ENCODE assay signal across 12 cellular contexts in genomic region chr12:14836336-14837210, GRCh38. TPM values are rescaled to one million over a fixed set of nuclear protein-coding genes. Genes with fewer than 3 reads are reported as not detected.
A peak's percentile ranks its signal among the peaks of the same experiment; 100 is the strongest.
DNase-seq lines count a peak whose midpoint lies in the region; ATAC-seq and TF ChIP-seq lines count a peak whose summit lies in the region.
"Had no signal": no experiment of that assay in that cellular context is flagged by ENCODE, and none has a peak within 500 bp of the region (broad histone marks: within the 10 kb centered on the region; RNA-seq: fewer than 3 reads in every experiment).

No MANE protein-coding gene starts in this region.

- no peaks in the 10 kb centered on the region for H3K9me3 ChIP-seq in mesodermal cell (ENCODE audit: control insufficient read depth, low read length)
- H3K9me3 ChIP-seq: esophagus squamous epithelium had no signal

- H3K27ac ChIP-seq in mesodermal cell (ENCODE audit: low read depth, low read length, severe bottlenecking) = peak overlapping the region; percentile 98
- H3K27ac ChIP-seq: esophagus squamous epithelium had no signal

- H3K27me3 Mint-ChIP-seq in Calu3 (ENCODE audit: unreplicated experiment) = no peaks in the 10 kb centered on the region

- H3K36me3 Mint-ChIP-seq in Calu3 (ENCODE audit: insufficient read depth, unreplicated experiment) = no peaks in the 10 kb centered on the region
- H3K36me3 Mint-ChIP-seq: natural killer cell had no signal

- H3K9me3 Mint-ChIP-seq in Calu3 (ENCODE audit: low read depth, unreplicated experiment) = peaks cover 3% of the 10 kb centered on the region
- H3K9me3 Mint-ChIP-seq: natural killer cell had no signal

- intact Hi-C loops in Calu3 (cut with micrococcal nuclease; ENCODE audit: unreplicated experiment) = no loop called here
- intact Hi-C loops in sciatic nerve (cut with DNase I) = no loop called here

- H3K36me3 ChIP-seq in mesodermal cell (ENCODE audit: control insufficient read depth, insufficient read depth, low read length) = peaks cover 15% of the 10 kb centered on the region
- H3K36me3 ChIP-seq: esophagus squamous epithelium had no signal

- no peak overlapping the region for H3K4me3 Mint-ChIP-seq in Calu3 (ENCODE audit: low read depth, unreplicated experiment)
- H3K4me3 Mint-ChIP-seq: natural killer cell had no signal

- WGBS in mesodermal cell (ENCODE audit: insufficient coverage in 2 of 2), 2 experiments = 79% methylated on average over 3 to 4 of the region's 7 CpGs

- H3K4me1 Mint-ChIP-seq in Calu3 (ENCODE audit: low read depth, unreplicated experiment) = peaks cover 15% of the 10 kb centered on the region
- H3K4me1 Mint-ChIP-seq: natural killer cell had no signal

- no peak overlapping the region for H3K27ac Mint-ChIP-seq in Calu3 (ENCODE audit: unreplicated experiment)
- H3K27ac Mint-ChIP-seq: natural killer cell had no signal

- DNase-seq in Calu3 (peak; percentile 11), epithelial cell of esophagus (ENCODE audit: low read depth) (peak; percentile 89), sciatic nerve (ENCODE audit: low spot score) (no peak), G401 (ENCODE audit: low spot score) (no peak)
- DNase-seq: esophagus squamous epithelium, natural killer cell, NCI-H146, T-helper 2 cell had no signal

- CTCF ChIA-PET in Calu3 (lab: Charles Lee) = no interaction called here

- ATAC-seq in sciatic nerve = no peak
- no peak for ATAC-seq in GM21529 (IDR thresholded peaks at IDR 0.05; ENCODE audit: unreplicated experiment)
- no peak for ATAC-seq in HG02884 (IDR thresholded peaks at IDR 0.05; ENCODE audit: unreplicated experiment)
- ATAC-seq: natural killer cell had no signal

- in situ Hi-C loops in G401 (cut with HindIII; ENCODE audit: low sequenced_read_pairs) = no loop called here

- TF ChIP-seq CTCF in Calu3 (IDR thresholded peaks at IDR 0.05; ENCODE audit: unreplicated experiment) (no peak), epithelial cell of esophagus (IDR thresholded peaks at IDR 0.05; ENCODE audit: insufficient read depth, low read depth, low read length, missing control alignments) (no peak)

- no TSS peak for BruUV-seq in Calu3 (replicated peaks; lab: Mats Ljungman, UMichigan)

- H3K4me1 ChIP-seq in mesodermal cell (ENCODE audit: control insufficient read depth, insufficient read depth, low read length, poor library complexity, severe bottlenecking) = peaks cover 32% of the 10 kb centered on the region

- H3K4me3 ChIP-seq in epithelial cell of esophagus (ENCODE audit: low read length) (no peak overlapping the region), mesodermal cell (ENCODE audit: extremely low read depth, insufficient read depth, low read length, poor library complexity, severe bottlenecking) (no peak overlapping the region)
- H3K4me3 ChIP-seq: esophagus squamous epithelium had no signal

TF ChIP-seq in PFSK-1, 5 proteins besides CTCF, POLR2A, EP300 and RAD21:
- TF ChIP-seq SIN3A (IDR thresholded peaks at IDR 0.05; ENCODE audit: borderline replicate concordance, insufficient read depth, low read length) = peak; percentile 46; the same call in 1 of the 2 replicates
- no peak for TF ChIP-seq POLR2AphosphoS5 (IDR thresholded peaks at IDR 0.05; ENCODE audit: low read depth, low read length)
- no peak for TF ChIP-seq FOXP2 (optimal IDR thresholded peaks at IDR 0.05; ENCODE audit: borderline replicate concordance, extremely low read depth, extremely low read length, insufficient read depth)
- no peak for TF ChIP-seq REST (IDR thresholded peaks at IDR 0.05; ENCODE audit: insufficient read depth in 1 of 2, low read depth in 2 of 2, low read length in 2 of 2)
- TF ChIP-seq TAF1 (IDR thresholded peaks at IDR 0.05; ENCODE audit: borderline replicate concordance, insufficient read depth, low read length) = no peak; the same call in 1 of the 2 replicates

RNA-seq across cellular contexts. Expression of gene ART4, which starts 6.8 kb away (rescaled TPM):
- not detected in 2 replicates for total RNA-seq in Calu3 (2022)
- not detected for polyA plus RNA-seq in PFSK-1 (2012; ENCODE audit: insufficient read length, low read depth)
- polyA plus RNA-seq in mesodermal cell (2013, experiment 1 of 2) = 8.8 TPM
- polyA plus RNA-seq in mesodermal cell (2013, experiment 2 of 2) = 6.3 TPM
- 0.80 TPM for total RNA-seq in sciatic nerve
- total RNA-seq in G401 (2014; rRNA removed; shearing (Covaris generic)) = not detected in 2 replicates
- total RNA-seq: natural killer cell had no signal

RNA-seq across cellular contexts. Expression of gene SMCO3, which starts 22.6 kb away (rescaled TPM):
- total RNA-seq in Calu3 (2022) (not detected in 2 replicates), sciatic nerve (21.0 TPM)
- not detected for polyA plus RNA-seq in PFSK-1 (2012; ENCODE audit: insufficient read length, low read depth)
- polyA plus RNA-seq in mesodermal cell (2013, experiment 1 of 2) = 0.66 TPM
- polyA plus RNA-seq in mesodermal cell (2013, experiment 2 of 2) = 1.0 TPM
- total RNA-seq in G401 (2014; rRNA removed; shearing (Covaris generic)) = not detected in 2 replicates
- total RNA-seq: natural killer cell had no signal

RNA-seq across cellular contexts. Expression of gene C12orf60, which starts 33.1 kb away (rescaled TPM):
- total RNA-seq in Calu3 (2022) (0.95 and 1.2 TPM in 2 replicates), sciatic nerve (2.3 TPM)
- 0.89 TPM for polyA plus RNA-seq in PFSK-1 (2012; ENCODE audit: insufficient read length, low read depth)
- 6.4 TPM for polyA plus RNA-seq in mesodermal cell (2013, experiment 1 of 2)
- 7.4 TPM for polyA plus RNA-seq in mesodermal cell (2013, experiment 2 of 2)
- total RNA-seq in G401 (2014; rRNA removed; shearing (Covaris generic)) = 1.6 and 2.6 TPM in 2 replicates

RNA-seq across cellular contexts. Expression of gene WBP11, which starts 33.3 kb away (rescaled TPM):
- total RNA-seq in Calu3 (2022) (75.9 and 97.4 TPM in 2 replicates), sciatic nerve (63.8 TPM)
- 35.2 TPM for polyA plus RNA-seq in PFSK-1 (2012; ENCODE audit: insufficient read length, low read depth)
- polyA plus RNA-seq in mesodermal cell (2013, experiment 1 of 2) = 63.4 TPM
- polyA plus RNA-seq in mesodermal cell (2013, experiment 2 of 2) = 97.6 TPM
- total RNA-seq in G401 (2014; rRNA removed; shearing (Covaris generic)) = 17.8 and 18.4 TPM in 2 replicates

RNA-seq across cellular contexts. Expression of gene MGP, which starts 49.1 kb away (rescaled TPM):
- total RNA-seq in Calu3 (2022) (0.64 TPM in 1 of 2 replicates, not detected in the other), sciatic nerve (1,381 TPM)
- 127 TPM for polyA plus RNA-seq in PFSK-1 (2012; ENCODE audit: insufficient read length, low read depth)
- polyA plus RNA-seq in mesodermal cell (2013, experiment 1 of 2) = 2.8 TPM
- polyA plus RNA-seq in mesodermal cell (2013, experiment 2 of 2) = 1.7 TPM
- not detected in 2 replicates for total RNA-seq in G401 (2014; rRNA removed; shearing (Covaris generic))

Comparison
In these comparisons a context has a peak if more than half of its experiments do, and no peak if none do; other contexts are left out.
1. DNase-seq: peak in Calu3 (single experiment) and epithelial cell of esophagus (single experiment); none in sciatic nerve (single experiment) and G401 (single experiment).
2. RNA of gene SMCO3, which starts 22.6 kb away (total RNA-seq): 21.0 TPM in sciatic nerve (single experiment); not detected in Calu3 and not detected in G401; every median in the first group is over 10 times any median in the second.